In the genomic region with DNA sequence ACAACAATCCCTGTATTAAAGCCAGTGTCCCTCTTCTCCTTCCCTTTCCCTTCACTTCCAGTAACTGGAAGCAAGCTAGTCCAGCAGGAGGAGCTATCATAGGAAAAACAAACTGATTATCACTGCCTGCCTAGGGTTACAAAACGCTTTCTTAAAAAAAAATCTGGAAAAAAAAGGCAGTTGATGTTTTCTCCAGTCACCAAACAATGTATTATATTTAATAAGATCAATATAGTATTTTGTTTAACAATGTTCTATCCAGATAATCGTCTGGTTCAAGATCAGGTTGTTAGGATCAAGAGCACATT, we compare ENCODE assay signal across 10 cellular contexts.
DNase-seq lines count a peak whose midpoint lies in the region; ATAC-seq, FAIRE-seq and TF ChIP-seq lines count a peak whose summit lies in the region.
"Had no signal": no experiment of that assay in that cellular context is flagged by ENCODE, and none has a peak within 500 bp of the region (broad histone marks: within the 10 kb centered on the region; RNA-seq: fewer than 3 reads in every experiment).

No MANE protein-coding gene starts in this region.

- no peak overlapping the region for H3K27ac Mint-ChIP-seq in WTC11
- no peak overlapping the region for H3K27ac Mint-ChIP-seq in activated T-cell treated with anti-CD3 and anti-CD28 coated beads, Interleukin-2, amount 50 U/mL, for 72 hours
- H3K27ac Mint-ChIP-seq: T-helper 1 cell treated with Interleukin-12 subunit alpha and Interleukin-12 subunit beta and Interleukin-4 antibody, amounts not matched to agents 30 μg/mL and 1 μg/mL, for 36 hours had no signal

- TF ChIP-seq POLR2A in heart left ventricle (IDR thresholded peaks at IDR 0.05) = no peak

- no peak for FAIRE-seq in small intestine (lab: Jason Lieb, UNC)

- H3K4me3 ChIP-seq in heart left ventricle = no peak overlapping the region
- H3K4me3 ChIP-seq in small intestine (ENCODE audit: low read depth in 1 of 2, low read length in 2 of 2) = no peak overlapping the region

- ATAC-seq in GM19025 (IDR thresholded peaks at IDR 0.05; ENCODE audit: low read depth, unreplicated experiment) (peak; percentile 10), WTC11 (peak; percentile 68), heart left ventricle (peak in 3 of 4 donors; percentile 69 to 74 (median 70)), left colon (no peak)
- ATAC-seq in activated T-cell treated with anti-CD3 and anti-CD28 coated beads, Interleukin-2, amount 50 U/mL, for 72 hours (replicated peaks in 1 of 2) = no peak

- DNase-seq in WTC11 (ENCODE audit: low spot score) (no peak), heart left ventricle (no peak), small intestine (peak; percentile 29), NCI-H1436 treated with DMSO at 0.1 percent for 48 hours (lab: John Stamatoyannopoulos, UW) (no peak), SW480 (ENCODE audit: low spot score) (no peak), left colon (no peak)
- no peak for DNase-seq in activated T-cell treated with anti-CD3 and anti-CD28 coated beads, Interleukin-2, amount 50 U/mL, for 72 hours
- DNase-seq: effector CD8-positive, alpha-beta T cell had no signal

- POLR2A ChIA-PET in WTC11 (lab: Charles Lee) = no interaction called here

- peak overlapping the region in 6 of 12 donors; percentile 28 to 83 (median 41) for H3K27ac ChIP-seq in heart left ventricle
- no peak overlapping the region for H3K27ac ChIP-seq in small intestine (ENCODE audit: low read depth in 1 of 2, low read length in 1 of 2)

- H3K9me3 Mint-ChIP-seq in WTC11 = no peaks in the 10 kb centered on the region
- H3K9me3 Mint-ChIP-seq in activated T-cell treated with anti-CD3 and anti-CD28 coated beads, Interleukin-2, amount 50 U/mL, for 72 hours = no peaks in the 10 kb centered on the region
- H3K9me3 Mint-ChIP-seq: T-helper 1 cell treated with Interleukin-12 subunit alpha and Interleukin-12 subunit beta and Interleukin-4 antibody, amounts not matched to agents 30 μg/mL and 1 μg/mL, for 36 hours had no signal

- intact Hi-C loops in heart left ventricle (cut with DNase I) (loop anchor here in 3 of 10 donors (5.0 to 10.0 kb wide), 3 partner anchors 126 to 698 kb away; no protein-coding TSS in a partner anchor), left colon (cut with DNase I, micrococcal nuclease) (no loop called here)

- no peaks in the 10 kb centered on the region for H3K9me3 ChIP-seq in heart left ventricle
- H3K9me3 ChIP-seq in small intestine (ENCODE audit: control insufficient read depth, low read depth) = no peaks in the 10 kb centered on the region

- WGBS in heart left ventricle, 4 donors = 19 to 36% (median 21%) methylated on average over 2 of the region's 2 CpGs
- 29 to 38% (median 37%) methylated on average over 2 of the region's 2 CpGs for whole genome bisulfite sequencing in small intestine, 3 donors

- peaks cover 0 to 99% (median 92%) of the 10 kb centered on the region in 9 donors for H3K36me3 ChIP-seq in heart left ventricle
- peaks cover 0 to 4% of the 10 kb centered on the region in 2 donors for H3K36me3 ChIP-seq in small intestine (ENCODE audit: control insufficient read depth in 2 of 2, insufficient read depth in 2 of 2, low read length in 2 of 2)

- CTCF ChIA-PET in WTC11 (lab: Charles Lee) = interaction anchor here (0.7 to 1.6 kb wide), 12 partner anchors 8 to 785 kb away, joined by 3 to 20 read pairs (median 4); no protein-coding TSS in a partner anchor

- no peaks in the 10 kb centered on the region for H3K27me3 ChIP-seq in heart left ventricle
- no peaks in the 10 kb centered on the region for H3K27me3 ChIP-seq in small intestine (ENCODE audit: control insufficient read depth in 2 of 2, insufficient read depth in 2 of 2, low read length in 2 of 2)

- H3K36me3 Mint-ChIP-seq in WTC11 = peaks cover 38% of the 10 kb centered on the region
- H3K36me3 Mint-ChIP-seq in activated T-cell treated with anti-CD3 and anti-CD28 coated beads, Interleukin-2, amount 50 U/mL, for 72 hours (ENCODE audit: insufficient read depth in 2 of 2) = peaks cover 7 to 29% of the 10 kb centered on the region in 2 donors

- H3K27me3 Mint-ChIP-seq in WTC11 (ENCODE audit: low read depth) = no peaks in the 10 kb centered on the region
- H3K27me3 Mint-ChIP-seq in activated T-cell treated with anti-CD3 and anti-CD28 coated beads, Interleukin-2, amount 50 U/mL, for 72 hours (ENCODE audit: low read depth) = no peaks in the 10 kb centered on the region

- H3K4me1 Mint-ChIP-seq in WTC11 = peaks cover 3% of the 10 kb centered on the region
- H3K4me1 Mint-ChIP-seq in activated T-cell treated with anti-CD3 and anti-CD28 coated beads, Interleukin-2, amount 50 U/mL, for 72 hours (ENCODE audit: low read depth) = peaks cover 26% of the 10 kb centered on the region

- no peak overlapping the region for H3K4me3 Mint-ChIP-seq in WTC11
- no peak overlapping the region for H3K4me3 Mint-ChIP-seq in activated T-cell treated with anti-CD3 and anti-CD28 coated beads, Interleukin-2, amount 50 U/mL, for 72 hours
- H3K4me3 Mint-ChIP-seq: T-helper 1 cell treated with Interleukin-12 subunit alpha and Interleukin-12 subunit beta and Interleukin-4 antibody, amounts not matched to agents 30 μg/mL and 1 μg/mL, for 36 hours had no signal

- H3K4me1 ChIP-seq in heart left ventricle (peaks cover 0 to 45% (median 15%) of the 10 kb centered on the region in 12 donors), small intestine (ENCODE audit: control insufficient read depth in 2 of 2, insufficient read depth in 1 of 2, low read depth in 1 of 2, low read length in 1 of 2) (no peaks in the 10 kb centered on the region)

- TF ChIP-seq CTCF in WTC11 (IDR thresholded peaks at IDR 0.05) (no peak), heart left ventricle (IDR thresholded peaks at IDR 0.05) (peak; percentile 18 to 75 (median 52))

TF ChIP-seq in WTC11, 78 proteins besides CTCF, POLR2A, EP300 and RAD21:
- TF ChIP-seq, protein P1, sequence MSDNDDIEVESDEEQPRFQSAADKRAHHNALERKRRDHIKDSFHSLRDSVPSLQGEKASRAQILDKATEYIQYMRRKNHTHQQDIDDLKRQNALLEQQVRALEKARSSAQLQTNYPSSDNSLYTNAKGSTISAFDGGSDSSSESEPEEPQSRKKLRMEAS (CRISPR knock-in tag; IDR thresholded peaks at IDR 0.05) = no peak
- TF ChIP-seq PREB (CRISPR knock-in tag; IDR thresholded peaks at IDR 0.05; ENCODE audit: borderline replicate concordance) = no peak
- TF ChIP-seq GRHL2 (CRISPR knock-in tag; IDR thresholded peaks at IDR 0.05; ENCODE audit: insufficient replicate concordance, severe bottlenecking) = no peak
- no peak for TF ChIP-seq MXD4 (CRISPR knock-in tag; IDR thresholded peaks at IDR 0.05; ENCODE audit: borderline replicate concordance)
- no peak for TF ChIP-seq FOXP1 (CRISPR knock-in tag; IDR thresholded peaks at IDR 0.05; ENCODE audit: borderline replicate concordance)

Comparison
In these comparisons a context has a peak if more than half of its experiments do, and no peak if none do; other contexts are left out.
1. ATAC-seq: peak in GM19025 (single experiment), WTC11 (single experiment) and heart left ventricle (3 of 4); none in left colon (single experiment) and activated T-cell treated with anti-CD3 and anti-CD28 coated beads, Interleukin-2, amount 50 U/mL, for 72 hours (0 of 2).